Comparison of ENCODE assay signal across 8 cellular contexts in genomic region chr15:64096486-64097431, GRCh38. TPM values are rescaled to one million over a fixed set of nuclear protein-coding genes. Genes with fewer than 3 reads are reported as not detected.
DNase-seq lines count a peak whose midpoint lies in the region; ATAC-seq and TF ChIP-seq lines count a peak whose summit lies in the region.

No MANE protein-coding gene starts in this region.

- H3K4me1 ChIP-seq in esophagus squamous epithelium: peaks cover 20 to 88% (median 67%) of the 10 kb centered on the region in 3 donors

- TF ChIP-seq POLR2A in esophagus squamous epithelium (IDR thresholded peaks at IDR 0.05): no peak

- DNase-seq in AG08395 (ENCODE audit: low spot score) (peak; percentile 6), SW480 (ENCODE audit: low spot score) (peak; percentile 25), esophagus squamous epithelium (lab: John Stamatoyannopoulos, UW) (no peak), progenitor cell of endocrine pancreas (ENCODE audit: low spot score, unreplicated experiment) (no peak), NCI-H526 treated with DMSO at 0.1 percent for 48 hours (lab: John Stamatoyannopoulos, UW) (no peak), NCI-H2107 (lab: John Stamatoyannopoulos, UW) (no peak)

- H3K27ac ChIP-seq in esophagus squamous epithelium: peak overlapping the region; percentile 83 to 97 (median 91)

- no peaks in the 10 kb centered on the region for H3K27me3 Mint-ChIP-seq in progenitor cell of endocrine pancreas

- H3K4me3 Mint-ChIP-seq in progenitor cell of endocrine pancreas (ENCODE audit: low read depth): peak overlapping the region; percentile 96

- H3K9me3 ChIP-seq in esophagus squamous epithelium: no peaks in the 10 kb centered on the region

- H3K27ac Mint-ChIP-seq in progenitor cell of endocrine pancreas: peak overlapping the region; percentile 98

- H3K4me3 ChIP-seq in GM12875 (ENCODE audit: low read depth, low read length): peak overlapping the region; percentile 97
- H3K4me3 ChIP-seq in esophagus squamous epithelium: peak overlapping the region; percentile 65 to 99 (median 85)

- no peaks in the 10 kb centered on the region for H3K36me3 Mint-ChIP-seq in progenitor cell of endocrine pancreas (ENCODE audit: insufficient read depth)

- intact Hi-C loops in esophagus squamous epithelium (cut with DNase I): no loop called here

- TF ChIP-seq CTCF in GM12875 (IDR thresholded peaks at IDR 0.05; ENCODE audit: borderline replicate concordance, insufficient read depth, low read depth, low read length) (no peak), esophagus squamous epithelium (IDR thresholded peaks at IDR 0.05) (peak in 2 of 6 experiments; percentile 5 to 21), progenitor cell of endocrine pancreas (IDR thresholded peaks at IDR 0.05; ENCODE audit: unreplicated experiment) (peak; percentile 30)

- no peaks in the 10 kb centered on the region for H3K27me3 ChIP-seq in esophagus squamous epithelium

- no peaks in the 10 kb centered on the region for H3K9me3 Mint-ChIP-seq in progenitor cell of endocrine pancreas (ENCODE audit: low read depth)

- no peak for ATAC-seq in GM18511 (IDR thresholded peaks at IDR 0.05; ENCODE audit: unreplicated experiment)

- H3K36me3 ChIP-seq in esophagus squamous epithelium: peaks cover 0 to 4% (median 0%) of the 10 kb centered on the region in 3 donors

- peaks cover 39% of the 10 kb centered on the region for H3K4me1 Mint-ChIP-seq in progenitor cell of endocrine pancreas (ENCODE audit: low read depth)

- 1 to 4% methylated on average over 17 to 23 of the region's 24 CpGs for WGBS in esophagus squamous epithelium, 2 donors

RNA-seq across cellular contexts. Expression of gene SNX1, which starts 1.0 kb away (rescaled TPM):
- 10 to 100 TPM; 39.9 to 71.1 (median 52.0) TPM for total RNA-seq in esophagus squamous epithelium
- 91.4 and 95.9 TPM in 2 replicates for total RNA-seq in progenitor cell of endocrine pancreas

RNA-seq across cellular contexts. Expression of gene CIAO2A, which starts 3.1 kb away (rescaled TPM):
- total RNA-seq in esophagus squamous epithelium (10 to 100 TPM; 36.6 to 76.6 (median 50.7) TPM), progenitor cell of endocrine pancreas (52.6 and 54.4 TPM in 2 replicates)

RNA-seq across cellular contexts. Expression of gene DAPK2, which starts 50.5 kb away (rescaled TPM):
- total RNA-seq in esophagus squamous epithelium (10 to 100 TPM in 2 of 4 donors, 1 to 10 TPM in 2; 1.9 to 12.9 (median 9.8) TPM), progenitor cell of endocrine pancreas (2.0 and 3.2 TPM in 2 replicates)

RNA-seq across cellular contexts. Expression of gene SNX22, which starts 54.8 kb away (rescaled TPM):
- total RNA-seq in esophagus squamous epithelium: under 1 TPM in 1 of 4 donors, not detected in 3; 0.19 TPM
- total RNA-seq in progenitor cell of endocrine pancreas: 7.3 and 8.1 TPM in 2 replicates

Comparison
In these comparisons a context has a peak if more than half of its experiments do, and no peak if none do; other contexts are left out.
1. DNase-seq: peak in AG08395 (single experiment) and SW480 (single experiment); none in esophagus squamous epithelium (single experiment), progenitor cell of endocrine pancreas (single experiment), NCI-H526 treated with DMSO at 0.1 percent for 48 hours (single experiment) and NCI-H2107 (single experiment).